24 cellular contexts compared by ENCODE assay signal in genomic region chr2:44053456-44053855, GRCh38.
"Had no signal": no experiment of that assay in that cellular context is flagged by ENCODE, and none has a peak within 500 bp of the region (broad histone marks: within the 10 kb centered on the region; RNA-seq: fewer than 3 reads in every experiment).

No MANE protein-coding gene starts in this region.

- H3K36me3 Mint-ChIP-seq: immature natural killer cell, mesothelial cell of epicardium, naive B cell had no signal

- H3K79me2 ChIP-seq: hepatocyte had no signal

- H3K4me3 ChIP-seq: colonic mucosa, esophagus muscularis mucosa, gastroesophageal sphincter, heart left ventricle, hepatocyte, left lung, lower lobe of right lung, mucosa of descending colon had no signal

- H3K4me1 ChIP-seq: colonic mucosa, esophagus muscularis mucosa, foreskin keratinocyte, gastroesophageal sphincter, heart left ventricle, left lung, lower lobe of right lung had no signal

- H3K27ac Mint-ChIP-seq: dendritic cell treated with granulocyte-macrophage colony-stimulating factor and Interleukin-4, amounts not matched to agents 40 ng/mL and 50 ng/mL, for 4 days; effector memory CD8-positive, alpha-beta T cell; endodermal cell; immature natural killer cell; mesothelial cell of epicardium had no signal

- H3K36me3 ChIP-seq: colonic mucosa, esophagus muscularis mucosa, gastroesophageal sphincter, heart left ventricle, left lung, lower lobe of right lung had no signal

- H3K4me3 Mint-ChIP-seq: dendritic cell treated with granulocyte-macrophage colony-stimulating factor and Interleukin-4, amounts not matched to agents 40 ng/mL and 50 ng/mL, for 4 days; effector memory CD8-positive, alpha-beta T cell; endodermal cell; immature natural killer cell; mesothelial cell of epicardium; naive B cell had no signal

- DNase-seq: colonic mucosa; cortex of kidney; effector CD8-positive, alpha-beta T cell; effector memory CD8-positive, alpha-beta T cell; endodermal cell; foreskin keratinocyte; heart left ventricle; hypothalamus; immature natural killer cell; islet precursor cell; kidney; left cardiac atrium; left lung; left ventricle myocardium superior; lower lobe of right lung; mesenchymal stem cell; mucosa of descending colon; naive B cell had no signal

- H3K4me1 Mint-ChIP-seq: immature natural killer cell, mesothelial cell of epicardium, naive B cell had no signal

- H3K9me3 Mint-ChIP-seq: dendritic cell treated with granulocyte-macrophage colony-stimulating factor and Interleukin-4, amounts not matched to agents 40 ng/mL and 50 ng/mL, for 4 days; effector memory CD8-positive, alpha-beta T cell; endodermal cell; immature natural killer cell; mesothelial cell of epicardium; naive B cell had no signal

- H3K9me3 ChIP-seq: colonic mucosa, esophagus muscularis mucosa, gastroesophageal sphincter, heart left ventricle, left lung, lower lobe of right lung, mucosa of descending colon had no signal

- H3K27ac ChIP-seq: colonic mucosa, epithelial cell of prostate, esophagus muscularis mucosa, foreskin keratinocyte, gastroesophageal sphincter, heart left ventricle, hepatocyte, left lung, lower lobe of right lung had no signal

- ATAC-seq: effector memory CD8-positive, alpha-beta T cell; foreskin keratinocyte; gastroesophageal sphincter; heart left ventricle; left cardiac atrium; left lung; left ventricle myocardium superior; lower lobe of right lung; mucosa of descending colon had no signal

- H3K27me3 ChIP-seq: colonic mucosa, esophagus muscularis mucosa, gastroesophageal sphincter, heart left ventricle, hepatocyte, left lung had no signal

- H2AFZ ChIP-seq: hepatocyte had no signal

- H3K27me3 Mint-ChIP-seq: dendritic cell treated with granulocyte-macrophage colony-stimulating factor and Interleukin-4, amounts not matched to agents 40 ng/mL and 50 ng/mL, for 4 days had no signal

- H3K4me2 ChIP-seq: hepatocyte had no signal
